In the genomic region with DNA sequence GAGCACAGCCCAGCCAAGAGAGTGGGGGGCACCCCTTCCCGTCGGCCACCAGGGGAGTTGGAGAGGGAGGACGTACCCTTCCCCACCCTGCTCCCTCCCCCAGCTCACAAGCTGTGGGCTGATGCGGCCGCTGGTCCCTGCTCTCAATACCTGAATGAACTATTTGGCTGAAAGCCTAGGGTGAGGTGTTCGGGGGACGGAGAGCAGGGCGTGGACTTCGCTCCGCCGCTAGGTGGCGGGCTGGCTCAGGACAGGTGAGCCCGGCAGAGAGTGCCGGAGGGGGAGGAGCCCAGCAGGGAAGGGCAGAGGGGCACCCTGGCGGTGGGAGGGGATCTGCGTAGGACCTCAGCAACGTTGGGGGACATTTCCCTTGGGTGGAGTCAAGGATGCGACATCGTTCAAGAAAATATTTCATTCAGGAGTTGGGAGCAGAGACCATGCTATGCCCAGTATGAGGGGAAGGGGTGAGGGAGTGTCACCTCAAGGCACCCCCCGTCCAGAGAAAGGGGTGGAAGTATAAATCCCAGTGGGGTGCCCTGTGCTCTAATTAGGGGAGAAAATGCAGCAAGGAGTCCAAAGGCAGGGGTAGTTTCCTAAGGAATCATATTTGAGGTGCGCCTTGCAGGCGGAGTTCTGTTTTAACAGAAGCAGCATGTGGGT, we compare ENCODE assay signal across 8 cellular contexts. TPM values are rescaled to one million over a fixed set of nuclear protein-coding genes. Genes with fewer than 3 reads are reported as not detected.
DNase-seq lines count a peak whose midpoint lies in the region; ATAC-seq and TF ChIP-seq lines count a peak whose summit lies in the region.

No MANE protein-coding gene starts in this region.

- no peaks in the 10 kb centered on the region for H3K36me3 ChIP-seq in left lung

- peak; percentile 75 to 92 for TF ChIP-seq CTCF in left lung (IDR thresholded peaks at IDR 0.05)

- H3K27ac ChIP-seq in left lung, result no peak overlapping the region

- no peaks in the 10 kb centered on the region for H3K4me1 ChIP-seq in left lung

- intact Hi-C loops in Right ventricle myocardium inferior (cut with DNase I), result no loop called here
- intact Hi-C loops in cardiac septum (cut with DNase I), result no loop called here
- intact Hi-C loops in left lung (cut with DNase I), result no loop called here

- DNase-seq in Right ventricle myocardium inferior (ENCODE audit: missing footprints), result no peak
- no peak for DNase-seq in cardiac septum (ENCODE audit: low spot score)
- peak; percentile 89 for DNase-seq in NCI-H1105 treated with DMSO at 0.1 percent for 48 hours (lab: John Stamatoyannopoulos, UW)
- peak; percentile 39 for DNase-seq in T-helper 9 cell
- DNase-seq in T47D (ENCODE audit: low read depth in 1 of 2, low spot score in 1 of 2), result peak; percentile 85 to 89
- peak; percentile 73 to 91 for DNase-seq in left lung
- peak; percentile 46 to 63 for DNase-seq in stimulated activated CD8-positive, alpha-beta memory T cell treated with anti-CD3 and anti-CD28 coated beads, Interleukin-15, amount 100 ng/mL, for 48 hours (ENCODE audit: low read depth in 2 of 2)

- H3K27me3 ChIP-seq in left lung, result peaks cover 0 to 53% of the 10 kb centered on the region in 2 donors

- no peaks in the 10 kb centered on the region for H3K9me3 ChIP-seq in left lung

- in situ Hi-C loops in T47D (cut with HindIII; ENCODE audit: low pct_unique_long_range_greater_than_20kb, low sequenced_read_pairs), result no loop called here

- no peak overlapping the region for H3K4me3 ChIP-seq in left lung

- ATAC-seq in Right ventricle myocardium inferior (peak; percentile 50), left lung (peak; percentile 98), HG03469 (IDR thresholded peaks at IDR 0.05; ENCODE audit: unreplicated experiment) (no peak)

RNA-seq across cellular contexts. Expression of a gene that starts 12.0 kb away (rescaled TPM):
- total RNA-seq in Right ventricle myocardium inferior (not detected), cardiac septum (not detected), left lung (not detected)

RNA-seq across cellular contexts. Expression of a gene that starts 18.7 kb away (rescaled TPM):
- total RNA-seq in Right ventricle myocardium inferior (not detected), cardiac septum (not detected), left lung (not detected)

RNA-seq across cellular contexts. Expression of a gene that starts 18.9 kb away (rescaled TPM):
- total RNA-seq in Right ventricle myocardium inferior (137 TPM), cardiac septum (127 TPM), left lung (100 to 1,000 TPM; 166 to 183 TPM)

RNA-seq across cellular contexts. Expression of a gene that starts 57.9 kb away (rescaled TPM):
- total RNA-seq in Right ventricle myocardium inferior (not detected), cardiac septum (not detected), left lung (not detected)

Comparison
In these comparisons a context has a peak if more than half of its experiments do, and no peak if none do; other contexts are left out.
1. DNase-seq: peak in NCI-H1105 treated with DMSO at 0.1 percent for 48 hours (single experiment), T-helper 9 cell (single experiment), T47D (2 of 2), left lung (2 of 2) and stimulated activated CD8-positive, alpha-beta memory T cell treated with anti-CD3 and anti-CD28 coated beads, Interleukin-15, amount 100 ng/mL, for 48 hours (2 of 2); none in Right ventricle myocardium inferior (single experiment) and cardiac septum (single experiment).